Comparison of ENCODE assay signal across 24 cellular contexts in genomic region chr11:120682026-120682649, GRCh38.
"Had no signal": no experiment of that assay in that cellular context is flagged by ENCODE, and none has a peak within 500 bp of the region (broad histone marks: within the 10 kb centered on the region; RNA-seq: fewer than 3 reads in every experiment).

No MANE protein-coding gene starts in this region.

- H3K27ac ChIP-seq: cardiac muscle cell, epithelial cell of prostate, foreskin keratinocyte, pancreas, right lobe of liver, suprapubic skin, transverse colon, vagina had no signal

- H3K4me3 ChIP-seq: cardiac muscle cell, pancreas, right lobe of liver, suprapubic skin, transverse colon, vagina had no signal

- H3K4me1 ChIP-seq: foreskin keratinocyte, pancreas, right lobe of liver, suprapubic skin, transverse colon, vagina had no signal

- ATAC-seq: activated CD8-positive, alpha-beta T cell treated with anti-CD3 and anti-CD28 coated beads for 36 hours; activated T-helper 17 cell treated with anti-CD3 and anti-CD28 coated beads, Interleukin-2, amount 50 U/mL, for 72 hours; effector memory CD8-positive, alpha-beta T cell; foreskin keratinocyte; pancreas; right lobe of liver; stimulated activated naive CD8-positive, alpha-beta T cell treated with anti-CD3 and anti-CD28 coated beads, Interleukin-15, amount 100 ng/mL, for 72 hours had no signal

- H3K36me3 ChIP-seq: cardiac muscle cell, pancreas, right lobe of liver, suprapubic skin, transverse colon, vagina had no signal

- H3K27me3 ChIP-seq: pancreas, right lobe of liver, vagina had no signal

- DNase-seq: activated CD4-positive, alpha-beta T cell treated with anti-CD3 and anti-CD28 coated beads, Interleukin-2, amount 10 ng/mL, durations not matched to agents 24 days and 14 days; activated CD4-positive, CD25-positive, alpha-beta regulatory T cell; activated CD8-positive, alpha-beta T cell treated with anti-CD3 and anti-CD28 coated beads for 36 hours; activated naive CD4-positive, alpha-beta T cell; activated naive CD8-positive, alpha-beta T cell treated with anti-CD3 and anti-CD28 coated beads for 36 hours; activated T-cell treated with anti-CD3 and anti-CD28 coated beads, Interleukin-2, amount 50 U/mL, for 1 hour; amygdala; effector memory CD8-positive, alpha-beta T cell; foreskin keratinocyte; mesenchymal stem cell; nephron progenitor cell; pancreas; right lobe of liver; small intestine; stimulated activated CD4-positive, alpha-beta T cell treated with anti-CD3 and anti-CD28 coated beads, Interleukin-4, amount 100 ng/mL, for 1 hour; stimulated activated naive CD8-positive, alpha-beta T cell treated with anti-CD3 and anti-CD28 coated beads, Interleukin-15, amount 100 ng/mL, for 72 hours; T-helper 1 cell; T-helper 9 cell; transverse colon had no signal

- H3K9me3 ChIP-seq: pancreas, right lobe of liver, suprapubic skin, transverse colon, vagina had no signal
